22 cellular contexts compared by ENCODE assay signal in the genomic region with DNA sequence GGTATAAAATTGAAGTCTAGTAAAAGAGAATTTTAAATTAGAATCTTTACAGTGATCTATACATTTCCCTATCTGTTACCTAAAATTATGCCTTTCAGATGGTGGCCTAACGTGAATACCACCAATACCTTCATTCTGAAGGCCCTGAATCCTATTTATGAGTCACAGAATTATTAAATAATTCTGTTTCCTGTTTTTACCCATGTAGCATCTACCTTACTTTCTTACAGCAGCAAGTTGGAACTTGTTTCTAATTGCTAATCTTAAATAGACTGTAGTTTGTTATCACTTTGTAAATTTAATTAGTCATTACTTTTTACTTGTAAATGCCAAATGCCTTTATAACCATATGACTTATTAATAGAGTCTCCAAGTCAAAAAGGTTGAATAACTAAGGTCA.
DNase-seq lines count a peak whose midpoint lies in the region; ATAC-seq, FAIRE-seq and TF ChIP-seq lines count a peak whose summit lies in the region.
"Had no signal": no experiment of that assay in that cellular context is flagged by ENCODE, and none has a peak within 500 bp of the region (broad histone marks: within the 10 kb centered on the region; RNA-seq: fewer than 3 reads in every experiment).

No MANE protein-coding gene starts in this region.

- H3K27ac Mint-ChIP-seq in Calu3 (ENCODE audit: unreplicated experiment), result peak overlapping the region; percentile 94
- H3K27ac Mint-ChIP-seq in mesothelial cell of epicardium, result peak overlapping the region; percentile 61
- H3K27ac Mint-ChIP-seq in activated naive CD4-positive, alpha-beta T cell treated with anti-CD3 and anti-CD28 coated beads, Interleukin-2, amount 10 ng/mL, durations not matched to agents 7 days and 5 days, result no peak overlapping the region
- H3K27ac Mint-ChIP-seq: CD8-positive, alpha-beta T cell; IgD-negative memory B cell had no signal

- CTCF ChIA-PET in Calu3 (lab: Charles Lee), result interaction anchor here (1.6 kb wide), 1 partner anchor 10 kb away, joined by 4 read pairs; no protein-coding TSS in a partner anchor
- CTCF ChIA-PET in RWPE1 (lab: Yijun Ruan, JAX), result no interaction called here
- CTCF ChIA-PET in endothelial cell of umbilical vein (lab: Charles Lee), result interaction anchor here (0.9 to 1.5 kb wide), 3 partner anchors 10 to 27 kb away, joined by 3 to 5 read pairs (median 3); no protein-coding TSS in a partner anchor
- CTCF ChIA-PET in activated naive CD4-positive, alpha-beta T cell treated with anti-CD3 and anti-CD28 coated beads, Interleukin-2, amount 10 ng/mL, durations not matched to agents 7 days and 5 days (lab: Charles Lee), result no interaction called here

- peak overlapping the region; percentile 14 for H3K9ac ChIP-seq in endothelial cell of umbilical vein (replicated peaks; ENCODE audit: extremely low read depth, insufficient read depth, low read length)
- H3K9ac ChIP-seq: BLaER1 treated with 17β-estradiol and CSF1 and Interleukin-3, amounts not matched to agents 10 nM and 100 nM had no signal

- H3K9me3 ChIP-seq in endothelial cell of umbilical vein (replicated peaks; ENCODE audit: control insufficient read depth, insufficient read depth, low read length) (no peaks in the 10 kb centered on the region), prostate gland (no peaks in the 10 kb centered on the region)
- H3K9me3 ChIP-seq: BLaER1 treated with 17β-estradiol and CSF1 and Interleukin-3, amounts not matched to agents 10 nM and 100 nM had no signal

- peaks cover 27% of the 10 kb centered on the region for H3K79me2 ChIP-seq in endothelial cell of umbilical vein (ENCODE audit: control insufficient read depth, insufficient read depth, low read length)

- POLR2A ChIA-PET in RWPE1 (lab: Yijun Ruan, JAX; ENCODE audit: low non-redundant PET) (no interaction called here), endothelial cell of umbilical vein (lab: Charles Lee) (no interaction called here)

- H3K27me3 Mint-ChIP-seq in Calu3 (ENCODE audit: unreplicated experiment) (no peaks in the 10 kb centered on the region), mesothelial cell of epicardium (ENCODE audit: low read depth) (no peaks in the 10 kb centered on the region)
- H3K27me3 Mint-ChIP-seq in activated naive CD4-positive, alpha-beta T cell treated with anti-CD3 and anti-CD28 coated beads, Interleukin-2, amount 10 ng/mL, durations not matched to agents 7 days and 5 days, result no peaks in the 10 kb centered on the region
- H3K27me3 Mint-ChIP-seq: IgD-negative memory B cell had no signal

- H3K27ac ChIP-seq in RWPE1 (no peak overlapping the region), endothelial cell of umbilical vein (ENCODE audit: insufficient read depth, low read depth, low read length) (peak overlapping the region; percentile 98), prostate gland (no peak overlapping the region)
- H3K27ac ChIP-seq: BLaER1 treated with 17β-estradiol and CSF1 and Interleukin-3, amounts not matched to agents 10 nM and 100 nM had no signal

- WGBS in prostate gland, result 89% methylated on average over 1 of the region's 1 CpG

- DNase-seq in Calu3, result no peak
- DNase-seq in RWPE1 (ENCODE audit: low spot score), result peak; percentile 64
- peak; percentile 55 for DNase-seq in endothelial cell of umbilical vein (ENCODE audit: low read depth, low spot score)
- DNase-seq in mesothelial cell of epicardium (ENCODE audit: low spot score in 2 of 2, unreplicated experiment in 2 of 2), result no peak
- DNase-seq in prostate gland (ENCODE audit: low spot score), result no peak
- no peak for DNase-seq in activated naive CD4-positive, alpha-beta T cell treated with anti-CD3 and anti-CD28 coated beads, Interleukin-2, amount 10 ng/mL, durations not matched to agents 7 days and 5 days
- DNase-seq in NCI-H146 (lab: John Stamatoyannopoulos, UW), result no peak
- DNase-seq: ACHN; CD8-positive, alpha-beta T cell; DMS153; GDM1; GOT3; HCEC 1CT; NCI-H1417; NCI-H187; NCI-H446; NCI-H526; Right ventricle myocardium superior had no signal

- BruUV-seq in Calu3 (replicated peaks; lab: Mats Ljungman, UMichigan), result no TSS peak
- no TSS peak for BruUV-seq in endothelial cell of umbilical vein (replicated peaks; lab: Mats Ljungman, UMichigan)

- TF ChIP-seq CTCF in Calu3 (IDR thresholded peaks at IDR 0.05; ENCODE audit: unreplicated experiment), result no peak
- TF ChIP-seq CTCF in RWPE1 (conservative IDR thresholded peaks at IDR 0.05; ENCODE audit: low read depth), result no peak
- no peak for TF ChIP-seq CTCF in endothelial cell of umbilical vein (IDR thresholded peaks at IDR 0.05; ENCODE audit: extremely low read depth in 1 of 2, insufficient read depth in 1 of 2, low read depth in 1 of 2, low read length in 2 of 2)
- TF ChIP-seq CTCF in mesothelial cell of epicardium (IDR thresholded peaks at IDR 0.05; ENCODE audit: unreplicated experiment), result no peak
- no peak for TF ChIP-seq CTCF in prostate gland (IDR thresholded peaks at IDR 0.05)

- H3K4me3 ChIP-seq in endothelial cell of umbilical vein (replicated peaks in 1 of 3; ENCODE audit: insufficient read depth in 1 of 3, low read depth in 1 of 3, low read length in 3 of 3) (no peak overlapping the region), prostate gland (no peak overlapping the region)
- H3K4me3 ChIP-seq: BLaER1 treated with 17β-estradiol and CSF1 and Interleukin-3, amounts not matched to agents 10 nM and 100 nM had no signal

- H4K20me1 ChIP-seq in endothelial cell of umbilical vein (replicated peaks; ENCODE audit: control insufficient read depth, extremely low read depth, insufficient read depth, low read length), result no peaks in the 10 kb centered on the region
- H4K20me1 ChIP-seq: BLaER1 treated with 17β-estradiol and CSF1 and Interleukin-3, amounts not matched to agents 10 nM and 100 nM had no signal

- no peak for ATAC-seq in HG03565 (IDR thresholded peaks at IDR 0.05; ENCODE audit: unreplicated experiment)
- ATAC-seq: CD8-positive, alpha-beta T cell had no signal

- H3K36me3 Mint-ChIP-seq in Calu3 (ENCODE audit: insufficient read depth, unreplicated experiment) (peaks cover 15% of the 10 kb centered on the region), mesothelial cell of epicardium (no peaks in the 10 kb centered on the region)
- no peaks in the 10 kb centered on the region for H3K36me3 Mint-ChIP-seq in activated naive CD4-positive, alpha-beta T cell treated with anti-CD3 and anti-CD28 coated beads, Interleukin-2, amount 10 ng/mL, durations not matched to agents 7 days and 5 days
- H3K36me3 Mint-ChIP-seq: CD8-positive, alpha-beta T cell; IgD-negative memory B cell had no signal

- intact Hi-C loops in Calu3 (cut with micrococcal nuclease; ENCODE audit: unreplicated experiment) (loop anchor here (10.0 kb wide), 1 partner anchor 164 kb away; no protein-coding TSS in a partner anchor), endothelial cell of umbilical vein (cut with micrococcal nuclease) (no loop called here), prostate gland (cut with DNase I) (no loop called here)

- TF ChIP-seq POLR2A in endothelial cell of umbilical vein (IDR thresholded peaks at IDR 0.05; ENCODE audit: low read depth, low read length), result no peak
- no peak for TF ChIP-seq POLR2A in prostate gland (IDR thresholded peaks at IDR 0.05)

- H3K4me2 ChIP-seq in endothelial cell of umbilical vein (ENCODE audit: insufficient read depth, low read length), result peak overlapping the region; percentile 96
- H3K4me2 ChIP-seq: BLaER1 treated with 17β-estradiol and CSF1 and Interleukin-3, amounts not matched to agents 10 nM and 100 nM had no signal

- FAIRE-seq in endothelial cell of umbilical vein (lab: Jason Lieb, UNC), result no peak
- FAIRE-seq: RCC 7860 had no signal

- H3K9me3 Mint-ChIP-seq in Calu3 (ENCODE audit: low read depth, unreplicated experiment) (no peaks in the 10 kb centered on the region), mesothelial cell of epicardium (no peaks in the 10 kb centered on the region)
- H3K9me3 Mint-ChIP-seq in activated naive CD4-positive, alpha-beta T cell treated with anti-CD3 and anti-CD28 coated beads, Interleukin-2, amount 10 ng/mL, durations not matched to agents 7 days and 5 days, result no peaks in the 10 kb centered on the region
- H3K9me3 Mint-ChIP-seq: CD8-positive, alpha-beta T cell; IgD-negative memory B cell had no signal

- dilution Hi-C loops in endothelial cell of umbilical vein (cut with MboI; ENCODE audit: extremely low pct_ligation_motif_present, low sequenced_read_pairs), result no loop called here

- H3K4me3 Mint-ChIP-seq in Calu3 (ENCODE audit: low read depth, unreplicated experiment) (no peak overlapping the region), mesothelial cell of epicardium (no peak overlapping the region)
- no peak overlapping the region for H3K4me3 Mint-ChIP-seq in activated naive CD4-positive, alpha-beta T cell treated with anti-CD3 and anti-CD28 coated beads, Interleukin-2, amount 10 ng/mL, durations not matched to agents 7 days and 5 days
- H3K4me3 Mint-ChIP-seq: CD8-positive, alpha-beta T cell; IgD-negative memory B cell had no signal

- H3K36me3 ChIP-seq in endothelial cell of umbilical vein (ENCODE audit: control insufficient read depth in 2 of 2, extremely low read depth in 1 of 2, insufficient read depth in 2 of 2, low read length in 2 of 2) (no peaks in the 10 kb centered on the region), prostate gland (no peaks in the 10 kb centered on the region)
- H3K36me3 ChIP-seq: BLaER1 treated with 17β-estradiol and CSF1 and Interleukin-3, amounts not matched to agents 10 nM and 100 nM had no signal

- H3K4me1 ChIP-seq in endothelial cell of umbilical vein (ENCODE audit: control insufficient read depth, extremely low read depth, insufficient read depth, low read length) (peaks cover 40% of the 10 kb centered on the region), prostate gland (replicated peaks) (peaks cover 6% of the 10 kb centered on the region)
- H3K4me1 ChIP-seq: BLaER1 treated with 17β-estradiol and CSF1 and Interleukin-3, amounts not matched to agents 10 nM and 100 nM had no signal

- no peaks in the 10 kb centered on the region for H3K9me1 ChIP-seq in endothelial cell of umbilical vein (replicated peaks; ENCODE audit: control insufficient read depth, extremely low read depth, insufficient read depth, low read length)

- H3K4me1 Mint-ChIP-seq in Calu3 (ENCODE audit: low read depth, unreplicated experiment) (peaks cover 33% of the 10 kb centered on the region), mesothelial cell of epicardium (peaks cover 22% of the 10 kb centered on the region)
- H3K4me1 Mint-ChIP-seq in activated naive CD4-positive, alpha-beta T cell treated with anti-CD3 and anti-CD28 coated beads, Interleukin-2, amount 10 ng/mL, durations not matched to agents 7 days and 5 days, result no peaks in the 10 kb centered on the region

- H2AFZ ChIP-seq in endothelial cell of umbilical vein (ENCODE audit: low read depth, low read length), result no peak overlapping the region

- H3K27me3 ChIP-seq in endothelial cell of umbilical vein (ENCODE audit: control insufficient read depth in 2 of 2, insufficient read depth in 2 of 2, low read length in 2 of 2), result no peaks in the 10 kb centered on the region
- no peaks in the 10 kb centered on the region for H3K27me3 ChIP-seq in prostate gland (replicated peaks; ENCODE audit: insufficient read depth)
- H3K27me3 ChIP-seq: BLaER1 treated with 17β-estradiol and CSF1 and Interleukin-3, amounts not matched to agents 10 nM and 100 nM had no signal

TF ChIP-seq in endothelial cell of umbilical vein, 7 proteins besides CTCF, POLR2A, EP300 and RAD21 (continues in another document):
- TF ChIP-seq JUN (IDR thresholded peaks at IDR 0.05; ENCODE audit: borderline replicate concordance, insufficient read depth, insufficient read length, low read depth), result no peak
- no peak for TF ChIP-seq FOS (IDR thresholded peaks at IDR 0.05; ENCODE audit: borderline replicate concordance, insufficient read depth, low read length)

Comparison
In these comparisons a context has a peak if more than half of its experiments do, and no peak if none do; other contexts are left out.
1. DNase-seq: peak in RWPE1 (single experiment) and endothelial cell of umbilical vein (single experiment); none in Calu3 (single experiment), mesothelial cell of epicardium (0 of 2), prostate gland (single experiment), activated naive CD4-positive, alpha-beta T cell treated with anti-CD3 and anti-CD28 coated beads, Interleukin-2, amount 10 ng/mL, durations not matched to agents 7 days and 5 days (single experiment) and NCI-H146 (single experiment).
2. CTCF ChIA-PET loops: an anchor here in Calu3 (1.6 kb wide) and endothelial cell of umbilical vein (0.9 to 1.5 kb wide); none called in RWPE1 and activated naive CD4-positive, alpha-beta T cell treated with anti-CD3 and anti-CD28 coated beads, Interleukin-2, amount 10 ng/mL, durations not matched to agents 7 days and 5 days.